ENCODE assay signal across 21 cellular contexts in genomic region chr5:151230048-151230680, GRCh38. TPM values are rescaled to one million over a fixed set of nuclear protein-coding genes. Genes with fewer than 3 reads are reported as not detected.
DNase-seq lines count a peak whose midpoint lies in the region; ATAC-seq, FAIRE-seq and TF ChIP-seq lines count a peak whose summit lies in the region.
"Had no signal": no experiment of that assay in that cellular context is flagged by ENCODE, and none has a peak within 500 bp of the region (broad histone marks: within the 10 kb centered on the region; RNA-seq: fewer than 3 reads in every experiment).

No MANE protein-coding gene starts in this region.

- peaks cover 18% of the 10 kb centered on the region for H3K4me1 ChIP-seq in HepG2 (ENCODE audit: insufficient read depth, low read length)
- H3K4me1 ChIP-seq in right lobe of liver = peaks cover 0 to 12% (median 6%) of the 10 kb centered on the region in 4 donors
- H3K4me1 ChIP-seq in gastroesophageal sphincter = peaks cover 0 to 20% (median 12%) of the 10 kb centered on the region in 3 donors
- H3K4me1 ChIP-seq in uterus = peaks cover 0 to 5% of the 10 kb centered on the region in 2 donors

- TF ChIP-seq EP300 in HepG2 (IDR thresholded peaks at IDR 0.05; ENCODE audit: low read depth in 2 of 2, low read length in 2 of 2) (no peak), HepG2 (CRISPR knock-in tag; IDR thresholded peaks at IDR 0.05; ENCODE audit: borderline replicate concordance) (no peak), gastroesophageal sphincter (IDR thresholded peaks at IDR 0.05) (no peak)

- BruUV-seq in HepG2 (replicated peaks; lab: Mats Ljungman, UMichigan) = no TSS peak

- CTCF ChIA-PET in HepG2 (lab: Yijun Ruan, JAX; ENCODE audit: low intra/inter-chr PET ratio, low total read pairs) = no interaction called here

- intact Hi-C loops in HepG2 (cut with micrococcal nuclease; ENCODE audit: unreplicated experiment) (no loop called here), right lobe of liver (cut with DNase I) (loop anchor here in 1 of 2 donors (10.0 kb wide), 1 partner anchor 65 kb away; no protein-coding TSS in a partner anchor), uterus (cut with DNase I; ENCODE audit: low total_unique reads) (loop anchor here (10.0 kb wide), 1 partner anchor 105 kb away; no protein-coding TSS in a partner anchor)

- DNase-seq in HepG2 (ENCODE audit: low spot score) (no peak), right lobe of liver (no peak), uterus (peak in 1 of 2 donors; percentile 53)
- DNase-seq: ACHN; AML-193; DMS79; HFFc6; NCI-H1092 treated with DMSO at 0.1 percent for 48 hours; NCI-H146; NCI-H2029 treated with DMSO at 0.1 percent for 48 hours; NCI-H2171 treated with DMSO at 0.1 percent for 48 hours; NCI-H446 treated with DMSO at 0.1 percent for 48 hours; NK-92 treated with Interleukin-12 subunit alpha and Interleukin-12 subunit beta, amount 100 ng/mL, for 24 hours; SIG-M5 had no signal

- H3K9me2 ChIP-seq in SU-DHL-6 (replicated peaks; ENCODE audit: insufficient read depth, low read length) = no peaks in the 10 kb centered on the region

- TF ChIP-seq POLR2A in HepG2 (IDR thresholded peaks at IDR 0.05; ENCODE audit: insufficient read depth in 1 of 2, low read depth in 2 of 2, low read length in 2 of 2) = no peak
- TF ChIP-seq POLR2A in right lobe of liver (IDR thresholded peaks at IDR 0.05) = no peak
- TF ChIP-seq POLR2A in gastroesophageal sphincter (IDR thresholded peaks at IDR 0.05) = no peak
- no peak for TF ChIP-seq POLR2A in uterus (IDR thresholded peaks at IDR 0.05)

- no peak overlapping the region for H3K27ac ChIP-seq in HepG2 (ENCODE audit: extremely low read length, insufficient read depth, low read length)
- H3K27ac ChIP-seq in right lobe of liver = no peak overlapping the region
- H3K27ac ChIP-seq in SU-DHL-6 (ENCODE audit: low read depth, low read length) = peak overlapping the region; percentile 99
- H3K27ac ChIP-seq in gastroesophageal sphincter = peak overlapping the region in 2 of 4 donors; percentile 32 to 35
- H3K27ac ChIP-seq in uterus = peak overlapping the region; percentile 44 to 46

- POLR2A ChIA-PET in HepG2 (lab: Yijun Ruan, JAX) = no interaction called here

- H3K36me3 ChIP-seq in HepG2 (replicated peaks in 1 of 2; ENCODE audit: control insufficient read depth in 1 of 2, insufficient read depth in 2 of 2, low read length in 2 of 2) (no peaks in the 10 kb centered on the region), right lobe of liver (no peaks in the 10 kb centered on the region), SU-DHL-6 (ENCODE audit: low read length) (no peaks in the 10 kb centered on the region), gastroesophageal sphincter (no peaks in the 10 kb centered on the region), uterus (no peaks in the 10 kb centered on the region)

- H3K4me2 ChIP-seq in HepG2 (ENCODE audit: low read depth, low read length) = no peak overlapping the region
- no peak overlapping the region for H3K4me2 ChIP-seq in SU-DHL-6 (ENCODE audit: low read depth, low read length, poor library complexity, severe bottlenecking)

- no peak overlapping the region for H3K9ac ChIP-seq in HepG2 (ENCODE audit: insufficient read depth, low read depth, low read length)
- H3K9ac ChIP-seq in SU-DHL-6 (ENCODE audit: low read length) = no peak overlapping the region

- H3K4me3 ChIP-seq in HepG2 (replicated peaks in 1 of 3; ENCODE audit: insufficient read depth in 1 of 3, low read depth in 2 of 3, low read length in 3 of 3) (no peak overlapping the region), right lobe of liver (no peak overlapping the region), SU-DHL-6 (ENCODE audit: insufficient read depth, low read length, poor library complexity, severe bottlenecking) (no peak overlapping the region), gastroesophageal sphincter (no peak overlapping the region), uterus (no peak overlapping the region)

- no peak for FAIRE-seq in HepG2 (lab: Jason Lieb, UNC)
- FAIRE-seq: H54, HTR-8/SVneo had no signal

- in situ Hi-C loops in HepG2 (cut with HindIII; ENCODE audit: extremely low pct_ligation_motif_present, low pct_unique_long_range_greater_than_20kb) = loop anchor here (10.0 kb wide), 1 partner anchor 105 kb away; no protein-coding TSS in a partner anchor

- no peaks in the 10 kb centered on the region for H3K79me2 ChIP-seq in HepG2 (ENCODE audit: insufficient read depth, low read length)
- no peaks in the 10 kb centered on the region for H3K79me2 ChIP-seq in SU-DHL-6 (ENCODE audit: insufficient read depth, low read length)

- H3F3A ChIP-seq in SU-DHL-6 (ENCODE audit: insufficient read depth) = peaks cover 73% of the 10 kb centered on the region

- no peaks in the 10 kb centered on the region for H4K20me1 ChIP-seq in HepG2 (ENCODE audit: insufficient read depth, low read length)
- no peaks in the 10 kb centered on the region for H4K20me1 ChIP-seq in SU-DHL-6 (ENCODE audit: low read depth, low read length)

- H2AFZ ChIP-seq in HepG2 (ENCODE audit: low read length) = no peak overlapping the region
- H2AFZ ChIP-seq in SU-DHL-6 (ENCODE audit: low read depth, low read length, severe bottlenecking) = no peak overlapping the region

- WGBS in HepG2 (ENCODE audit: low lambda C conversion rate) = 46% methylated on average over 6 of the region's 6 CpGs
- WGBS in right lobe of liver (ENCODE audit: insufficient coverage, low coverage, low lambda C conversion rate, missing lambda C conversion rate) = 64% methylated on average over 6 of the region's 6 CpGs
- 48 to 61% methylated on average over 2 to 6 of the region's 6 CpGs for WGBS in gastroesophageal sphincter (ENCODE audit: low coverage in 1 of 2), 2 donors

- no peaks in the 10 kb centered on the region for H3K9me3 ChIP-seq in HepG2 (ENCODE audit: low read length)
- H3K9me3 ChIP-seq in right lobe of liver = no peaks in the 10 kb centered on the region
- H3K9me3 ChIP-seq in SU-DHL-6 (ENCODE audit: insufficient read depth, low read length) = no peaks in the 10 kb centered on the region
- no peaks in the 10 kb centered on the region for H3K9me3 ChIP-seq in gastroesophageal sphincter
- no peaks in the 10 kb centered on the region for H3K9me3 ChIP-seq in uterus

- no peak for TF ChIP-seq RAD21 in HepG2 (CRISPR knock-in tag; IDR thresholded peaks at IDR 0.05)

- TF ChIP-seq CTCF in HepG2 (CRISPR knock-in tag; IDR thresholded peaks at IDR 0.05) = no peak
- no peak for TF ChIP-seq CTCF in right lobe of liver (IDR thresholded peaks at IDR 0.05)
- TF ChIP-seq CTCF in SU-DHL-6 (IDR thresholded peaks at IDR 0.05; ENCODE audit: insufficient read depth, low read length, poor library complexity, severe bottlenecking) = no peak
- TF ChIP-seq CTCF in gastroesophageal sphincter (IDR thresholded peaks at IDR 0.05) = no peak
- TF ChIP-seq CTCF in uterus (IDR thresholded peaks at IDR 0.05) = no peak

- H3K27me3 ChIP-seq in HepG2 (ENCODE audit: control insufficient read depth in 1 of 2, insufficient read depth in 2 of 2, low read length in 2 of 2) (peaks cover 0 to 1% of the 10 kb centered on the region in 2 experiments; a peak in 2 of 5 replicates), right lobe of liver (no peaks in the 10 kb centered on the region), SU-DHL-6 (ENCODE audit: low read length) (no peaks in the 10 kb centered on the region), gastroesophageal sphincter (no peaks in the 10 kb centered on the region), uterus (no peaks in the 10 kb centered on the region)

- ATAC-seq in HepG2 (no peak), right lobe of liver (no peak), gastroesophageal sphincter (peak; percentile 56), HG03025 (IDR thresholded peaks at IDR 0.05; ENCODE audit: low FRiP score, unreplicated experiment) (no peak), GM21367 (IDR thresholded peaks at IDR 0.05; ENCODE audit: unreplicated experiment) (no peak), HG02571 (IDR thresholded peaks at IDR 0.05; ENCODE audit: unreplicated experiment) (no peak)

RNA-seq across cellular contexts. Expression of gene CCDC69, which starts 6.3 kb away (rescaled TPM):
- total RNA-seq in HepG2 (2016; rRNA removed; fragmentation: Illumina TruSeq; extraction: Trizol) (45.2 and 46.3 TPM in 2 replicates), right lobe of liver (10 to 100 TPM; 11.8 to 30.9 (median 22.9) TPM), gastroesophageal sphincter (100 to 1,000 TPM; 204 to 317 (median 256) TPM), uterus (10 to 100 TPM; 19.5 to 76.2 (median 40.6) TPM)
- 55.5 and 59.1 TPM in 2 replicates for total RNA-seq in HepG2 (2016; cell fraction: cytosol; rRNA removed; fragmentation: Illumina TruSeq; extraction: Trizol; ENCODE audit: low read depth)
- total RNA-seq in HepG2 (2016; cell fraction: insoluble cytoplasmic fraction; rRNA removed; fragmentation: Illumina TruSeq; extraction: Trizol) = 40.1 and 44.9 TPM in 2 replicates
- 122 and 135 TPM in 2 replicates for total RNA-seq in HepG2 (2016; cell fraction: membrane; rRNA removed; fragmentation: Illumina TruSeq; extraction: Trizol)
- total RNA-seq in HepG2 (2016; cell fraction: nucleus; rRNA removed; fragmentation: Illumina TruSeq; extraction: Trizol) = 20.8 and 25.7 TPM in 2 replicates
- polyA plus RNA-seq in HepG2 (2011; rRNA removed) = 12.2 and 14.4 TPM in 2 replicates
- 10.9 and 17.9 TPM in 2 replicates for polyA plus RNA-seq in HepG2 (2011; cell fraction: cytosol; rRNA removed)
- polyA plus RNA-seq in HepG2 (2011; cell fraction: nucleus; rRNA removed) = 5.2 and 8.5 TPM in 2 replicates
- polyA plus RNA-seq in HepG2 (2012) = 11.3 and 12.9 TPM in 2 replicates
- polyA plus RNA-seq in HepG2 (2016; cell fraction: cytosol; fragmentation: Illumina TruSeq; extraction: Trizol; ENCODE audit: low read depth) = 76.9 and 83.3 TPM in 2 replicates
- polyA plus RNA-seq in HepG2 (2016; cell fraction: insoluble cytoplasmic fraction; fragmentation: Illumina TruSeq; extraction: Trizol; ENCODE audit: low read depth) = 49.2 and 57.5 TPM in 2 replicates
- polyA plus RNA-seq in HepG2 (2016; cell fraction: membrane; fragmentation: Illumina TruSeq; extraction: Trizol; ENCODE audit: low read depth) = 129 and 152 TPM in 2 replicates
- polyA plus RNA-seq in HepG2 (2016; cell fraction: nucleus; fragmentation: Illumina TruSeq; extraction: Trizol; ENCODE audit: insufficient read depth, low read depth) = 30.6 and 33.2 TPM in 2 replicates
- polyA minus RNA-seq in HepG2 (2011; rRNA and poly(A)+ RNA removed; ENCODE audit: low replicate concordance) = 0.35 and 14.2 TPM in 2 replicates
- polyA minus RNA-seq in HepG2 (2011; cell fraction: cytosol; rRNA and poly(A)+ RNA removed) = 5.0 and 5.8 TPM in 2 replicates
- polyA minus RNA-seq in HepG2 (2011; cell fraction: nucleus; rRNA and poly(A)+ RNA removed) = 6.7 and 12.7 TPM in 2 replicates

RNA-seq across cellular contexts. Expression of gene GM2A, which starts 22.8 kb away (rescaled TPM):
- total RNA-seq in HepG2 (2016; rRNA removed; fragmentation: Illumina TruSeq; extraction: Trizol) = 16.6 and 29.6 TPM in 2 replicates
- total RNA-seq in HepG2 (2016; cell fraction: cytosol; rRNA removed; fragmentation: Illumina TruSeq; extraction: Trizol; ENCODE audit: low read depth) = 4.1 and 4.6 TPM in 2 replicates
- 17.1 and 30.7 TPM in 2 replicates for total RNA-seq in HepG2 (2016; cell fraction: insoluble cytoplasmic fraction; rRNA removed; fragmentation: Illumina TruSeq; extraction: Trizol)
- total RNA-seq in HepG2 (2016; cell fraction: membrane; rRNA removed; fragmentation: Illumina TruSeq; extraction: Trizol) = 11.9 and 12.6 TPM in 2 replicates
- 27.5 and 33.6 TPM in 2 replicates for total RNA-seq in HepG2 (2016; cell fraction: nucleus; rRNA removed; fragmentation: Illumina TruSeq; extraction: Trizol)
- 12.9 and 14.6 TPM in 2 replicates for polyA plus RNA-seq in HepG2 (2011; rRNA removed)
- 11.3 TPM in 2 replicates for polyA plus RNA-seq in HepG2 (2011; cell fraction: cytosol; rRNA removed)
- polyA plus RNA-seq in HepG2 (2011; cell fraction: nucleus; rRNA removed) = 3.9 and 5.2 TPM in 2 replicates
- 8.5 and 11.0 TPM in 2 replicates for polyA plus RNA-seq in HepG2 (2012)
- polyA plus RNA-seq in HepG2 (2016; cell fraction: cytosol; fragmentation: Illumina TruSeq; extraction: Trizol; ENCODE audit: low read depth) = 3.8 TPM in 2 replicates
- 21.4 and 21.7 TPM in 2 replicates for polyA plus RNA-seq in HepG2 (2016; cell fraction: insoluble cytoplasmic fraction; fragmentation: Illumina TruSeq; extraction: Trizol; ENCODE audit: low read depth)
- 9.6 and 10.8 TPM in 2 replicates for polyA plus RNA-seq in HepG2 (2016; cell fraction: membrane; fragmentation: Illumina TruSeq; extraction: Trizol; ENCODE audit: low read depth)
- 42.8 and 48.3 TPM in 2 replicates for polyA plus RNA-seq in HepG2 (2016; cell fraction: nucleus; fragmentation: Illumina TruSeq; extraction: Trizol; ENCODE audit: insufficient read depth, low read depth)
- 9.2 and 31.1 TPM in 2 replicates for polyA minus RNA-seq in HepG2 (2011; rRNA and poly(A)+ RNA removed; ENCODE audit: low replicate concordance)
- polyA minus RNA-seq in HepG2 (2011; cell fraction: cytosol; rRNA and poly(A)+ RNA removed) = 12.1 and 12.7 TPM in 2 replicates
- 6.6 and 10.6 TPM in 2 replicates for polyA minus RNA-seq in HepG2 (2011; cell fraction: nucleus; rRNA and poly(A)+ RNA removed)
- 10 to 100 TPM; 11.7 to 23.6 (median 20.3) TPM for total RNA-seq in right lobe of liver
- 10 to 100 TPM; 23.3 to 37.2 (median 29.1) TPM for total RNA-seq in gastroesophageal sphincter
- total RNA-seq in uterus = 10 to 100 TPM; 14.7 to 33.8 (median 23.8) TPM

Comparison
In these comparisons a context has a peak if more than half of its experiments do, and no peak if none do; other contexts are left out.
1. H3K27ac ChIP-seq: peak in SU-DHL-6 (single experiment) and uterus (2 of 2); none in HepG2 (single experiment) and right lobe of liver (0 of 3).